In the genomic region with DNA sequence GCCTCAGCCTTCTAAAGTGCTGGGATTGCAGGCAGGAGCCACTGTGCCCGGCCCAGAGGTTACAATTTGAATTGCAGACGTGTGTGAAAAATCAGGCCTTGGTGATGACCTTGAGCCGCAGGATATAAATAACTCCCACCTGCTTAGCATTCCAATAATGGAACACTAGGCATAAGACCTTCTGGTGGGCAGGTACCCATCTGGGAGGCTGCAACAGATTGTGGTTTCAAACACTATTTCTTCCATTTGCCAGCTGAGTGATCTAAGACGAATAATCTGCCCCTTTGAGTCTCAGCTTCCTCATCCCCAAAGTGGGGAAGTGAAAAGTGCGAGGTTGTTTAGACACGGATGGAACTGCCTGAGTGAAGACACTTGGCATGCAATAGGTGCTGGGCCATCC, we compare ENCODE assay signal across 1 cellular context.
A peak's percentile ranks its signal among the peaks of the same experiment; 100 is the strongest.
TF ChIP-seq lines count a peak whose summit lies in the region.

No MANE protein-coding gene starts in this region.

TF ChIP-seq in GM12878, 131 proteins besides CTCF, POLR2A, EP300 and RAD21 (continued from another document and continues in another):
- TF ChIP-seq, protein P1, sequence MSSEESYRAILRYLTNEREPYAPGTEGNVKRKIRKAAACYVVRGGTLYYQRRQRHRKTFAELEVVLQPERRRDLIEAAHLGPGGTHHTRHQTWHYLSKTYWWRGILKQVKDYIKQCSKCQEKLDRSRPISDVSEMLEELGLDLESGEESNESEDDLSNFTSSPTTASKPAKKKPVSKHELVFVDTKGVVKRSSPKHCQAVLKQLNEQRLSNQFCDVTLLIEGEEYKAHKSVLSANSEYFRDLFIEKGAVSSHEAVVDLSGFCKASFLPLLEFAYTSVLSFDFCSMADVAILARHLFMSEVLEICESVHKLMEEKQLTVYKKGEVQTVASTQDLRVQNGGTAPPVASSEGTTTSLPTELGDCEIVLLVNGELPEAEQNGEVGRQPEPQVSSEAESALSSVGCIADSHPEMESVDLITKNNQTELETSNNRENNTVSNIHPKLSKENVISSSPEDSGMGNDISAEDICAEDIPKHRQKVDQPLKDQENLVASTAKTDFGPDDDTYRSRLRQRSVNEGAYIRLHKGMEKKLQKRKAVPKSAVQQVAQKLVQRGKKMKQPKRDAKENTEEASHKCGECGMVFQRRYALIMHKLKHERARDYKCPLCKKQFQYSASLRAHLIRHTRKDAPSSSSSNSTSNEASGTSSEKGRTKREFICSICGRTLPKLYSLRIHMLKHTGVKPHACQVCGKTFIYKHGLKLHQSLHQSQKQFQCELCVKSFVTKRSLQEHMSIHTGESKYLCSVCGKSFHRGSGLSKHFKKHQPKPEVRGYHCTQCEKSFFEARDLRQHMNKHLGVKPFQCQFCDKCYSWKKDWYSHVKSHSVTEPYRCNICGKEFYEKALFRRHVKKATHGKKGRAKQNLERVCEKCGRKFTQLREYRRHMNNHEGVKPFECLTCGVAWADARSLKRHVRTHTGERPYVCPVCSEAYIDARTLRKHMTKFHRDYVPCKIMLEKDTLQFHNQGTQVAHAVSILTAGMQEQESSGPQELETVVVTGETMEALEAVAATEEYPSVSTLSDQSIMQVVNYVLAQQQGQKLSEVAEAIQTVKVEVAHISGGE (CRISPR knock-in tag; IDR thresholded peaks at IDR 0.05): no peak
- TF ChIP-seq ESRRA (IDR thresholded peaks at IDR 0.05; ENCODE audit: low read length) (no peak), ATF7 (IDR thresholded peaks at IDR 0.05; ENCODE audit: low read depth) (no peak), EED (IDR thresholded peaks at IDR 0.05; ENCODE audit: low read depth) (peak; percentile 91), ZSCAN29 (IDR thresholded peaks at IDR 0.05) (peak; percentile 64; the same call in 1 of the 2 replicates), DPF2 (IDR thresholded peaks at IDR 0.05) (peak; percentile 86), BHLHE40 (IDR thresholded peaks at IDR 0.05; ENCODE audit: borderline replicate concordance in 1 of 2, low read depth in 2 of 2, low read length in 1 of 2) (peak in 1 of 2 experiments; percentile 11; a peak in 1 of 4 replicates), FOS (IDR thresholded peaks at IDR 0.05; ENCODE audit: borderline replicate concordance, extremely low read depth, insufficient read length) (no peak), GATAD2B (conservative IDR thresholded peaks at IDR 0.05; ENCODE audit: low read depth) (peak; percentile 65; the same call in 1 of the 2 replicates), SREBF2 (IDR thresholded peaks at IDR 0.05; ENCODE audit: low read length) (no peak), SP1 (IDR thresholded peaks at IDR 0.05; ENCODE audit: low read depth, low read length) (no peak), TARDBP (IDR thresholded peaks at IDR 0.05; ENCODE audit: borderline replicate concordance) (0 out of 2 replicates have a peak, but pooled peaks have one; percentile 22), LARP7 (IDR thresholded peaks at IDR 0.05) (0 out of 2 replicates have a peak, but pooled peaks have one; percentile 55), RUNX3 (IDR thresholded peaks at IDR 0.05; ENCODE audit: low read length) (peak; percentile 84), TBL1XR1 (IDR thresholded peaks at IDR 0.05; ENCODE audit: low read depth, low read length) (peak; percentile 52; the same call in 1 of the 2 replicates), SPI1 (IDR thresholded peaks at IDR 0.05; ENCODE audit: borderline replicate concordance, insufficient read depth, low read depth, low read length) (peak; percentile 94), IKZF1 (conservative IDR thresholded peaks at IDR 0.05) (peak; percentile 94), CHD4 (IDR thresholded peaks at IDR 0.05) (no peak), BACH1 (IDR thresholded peaks at IDR 0.05; ENCODE audit: borderline replicate concordance) (no peak), PAX8 (IDR thresholded peaks at IDR 0.05) (no peak), STAT3 (IDR thresholded peaks at IDR 0.05; ENCODE audit: low read depth, low read length) (no peak), NFIC (IDR thresholded peaks at IDR 0.05; ENCODE audit: low read depth, low read length) (peak; percentile 52; the same call in 1 of the 2 replicates), IRF4 (IDR thresholded peaks at IDR 0.05; ENCODE audit: low read depth, low read length) (peak; percentile 64; the same call in 1 of the 2 replicates), SUZ12 (IDR thresholded peaks at IDR 0.05; ENCODE audit: unreplicated experiment) (no peak), SRF (IDR thresholded peaks at IDR 0.05; ENCODE audit: low read depth in 2 of 2, low read length in 2 of 2) (no peak), RCOR1 (conservative IDR thresholded peaks at IDR 0.05; ENCODE audit: low read depth, low read length) (no peak), MTA2 (IDR thresholded peaks at IDR 0.05; ENCODE audit: low read depth) (peak; percentile 63; the same call in 1 of the 2 replicates), ZNF217 (IDR thresholded peaks at IDR 0.05) (0 out of 2 replicates have a peak, but pooled peaks have one; percentile 59), PAX5 (IDR thresholded peaks at IDR 0.05; ENCODE audit: borderline replicate concordance, low read depth, low read length) (0 out of 2 replicates have a peak, but pooled peaks have one; percentile 24), ZNF384 (IDR thresholded peaks at IDR 0.05; ENCODE audit: borderline replicate concordance, low read depth, low read length) (no peak), NR2F1 (conservative IDR thresholded peaks at IDR 0.05) (peak; percentile 62), YY1 (IDR thresholded peaks at IDR 0.05; ENCODE audit: low read depth, low read length) (0 out of 2 replicates have a peak, but pooled peaks have one; percentile 30), POU2F2 (IDR thresholded peaks at IDR 0.05; ENCODE audit: borderline replicate concordance, low read depth, low read length) (peak; percentile 59; the same call in 1 of the 3 replicates), BCL11A (IDR thresholded peaks at IDR 0.05; ENCODE audit: low read depth, low read length) (peak; percentile 65; the same call in 1 of the 2 replicates)
- TF ChIP-seq, protein P2, sequence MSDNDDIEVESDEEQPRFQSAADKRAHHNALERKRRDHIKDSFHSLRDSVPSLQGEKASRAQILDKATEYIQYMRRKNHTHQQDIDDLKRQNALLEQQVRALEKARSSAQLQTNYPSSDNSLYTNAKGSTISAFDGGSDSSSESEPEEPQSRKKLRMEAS (IDR thresholded peaks at IDR 0.05; ENCODE audit: low read depth, low read length): no peak
- TF ChIP-seq, protein P3, sequence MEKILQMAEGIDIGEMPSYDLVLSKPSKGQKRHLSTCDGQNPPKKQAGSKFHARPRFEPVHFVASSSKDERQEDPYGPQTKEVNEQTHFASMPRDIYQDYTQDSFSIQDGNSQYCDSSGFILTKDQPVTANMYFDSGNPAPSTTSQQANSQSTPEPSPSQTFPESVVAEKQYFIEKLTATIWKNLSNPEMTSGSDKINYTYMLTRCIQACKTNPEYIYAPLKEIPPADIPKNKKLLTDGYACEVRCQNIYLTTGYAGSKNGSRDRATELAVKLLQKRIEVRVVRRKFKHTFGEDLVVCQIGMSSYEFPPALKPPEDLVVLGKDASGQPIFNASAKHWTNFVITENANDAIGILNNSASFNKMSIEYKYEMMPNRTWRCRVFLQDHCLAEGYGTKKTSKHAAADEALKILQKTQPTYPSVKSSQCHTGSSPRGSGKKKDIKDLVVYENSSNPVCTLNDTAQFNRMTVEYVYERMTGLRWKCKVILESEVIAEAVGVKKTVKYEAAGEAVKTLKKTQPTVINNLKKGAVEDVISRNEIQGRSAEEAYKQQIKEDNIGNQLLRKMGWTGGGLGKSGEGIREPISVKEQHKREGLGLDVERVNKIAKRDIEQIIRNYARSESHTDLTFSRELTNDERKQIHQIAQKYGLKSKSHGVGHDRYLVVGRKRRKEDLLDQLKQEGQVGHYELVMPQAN (conservative IDR thresholded peaks at IDR 0.05): 0 out of 2 replicates have a peak, but pooled peaks have one; percentile 14
- TF ChIP-seq, protein P4, sequence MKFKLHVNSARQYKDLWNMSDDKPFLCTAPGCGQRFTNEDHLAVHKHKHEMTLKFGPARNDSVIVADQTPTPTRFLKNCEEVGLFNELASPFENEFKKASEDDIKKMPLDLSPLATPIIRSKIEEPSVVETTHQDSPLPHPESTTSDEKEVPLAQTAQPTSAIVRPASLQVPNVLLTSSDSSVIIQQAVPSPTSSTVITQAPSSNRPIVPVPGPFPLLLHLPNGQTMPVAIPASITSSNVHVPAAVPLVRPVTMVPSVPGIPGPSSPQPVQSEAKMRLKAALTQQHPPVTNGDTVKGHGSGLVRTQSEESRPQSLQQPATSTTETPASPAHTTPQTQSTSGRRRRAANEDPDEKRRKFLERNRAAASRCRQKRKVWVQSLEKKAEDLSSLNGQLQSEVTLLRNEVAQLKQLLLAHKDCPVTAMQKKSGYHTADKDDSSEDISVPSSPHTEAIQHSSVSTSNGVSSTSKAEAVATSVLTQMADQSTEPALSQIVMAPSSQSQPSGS (IDR thresholded peaks at IDR 0.05; ENCODE audit: low read length): 0 out of 2 replicates have a peak, but pooled peaks have one; percentile 24
- TF ChIP-seq, protein P5, sequence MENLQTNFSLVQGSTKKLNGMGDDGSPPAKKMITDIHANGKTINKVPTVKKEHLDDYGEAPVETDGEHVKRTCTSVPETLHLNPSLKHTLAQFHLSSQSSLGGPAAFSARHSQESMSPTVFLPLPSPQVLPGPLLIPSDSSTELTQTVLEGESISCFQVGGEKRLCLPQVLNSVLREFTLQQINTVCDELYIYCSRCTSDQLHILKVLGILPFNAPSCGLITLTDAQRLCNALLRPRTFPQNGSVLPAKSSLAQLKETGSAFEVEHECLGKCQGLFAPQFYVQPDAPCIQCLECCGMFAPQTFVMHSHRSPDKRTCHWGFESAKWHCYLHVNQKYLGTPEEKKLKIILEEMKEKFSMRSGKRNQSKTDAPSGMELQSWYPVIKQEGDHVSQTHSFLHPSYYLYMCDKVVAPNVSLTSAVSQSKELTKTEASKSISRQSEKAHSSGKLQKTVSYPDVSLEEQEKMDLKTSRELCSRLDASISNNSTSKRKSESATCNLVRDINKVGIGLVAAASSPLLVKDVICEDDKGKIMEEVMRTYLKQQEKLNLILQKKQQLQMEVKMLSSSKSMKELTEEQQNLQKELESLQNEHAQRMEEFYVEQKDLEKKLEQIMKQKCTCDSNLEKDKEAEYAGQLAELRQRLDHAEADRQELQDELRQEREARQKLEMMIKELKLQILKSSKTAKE (IDR thresholded peaks at IDR 0.05; ENCODE audit: low read depth, poor library complexity, severe bottlenecking): no peak
- TF ChIP-seq, protein P6, sequence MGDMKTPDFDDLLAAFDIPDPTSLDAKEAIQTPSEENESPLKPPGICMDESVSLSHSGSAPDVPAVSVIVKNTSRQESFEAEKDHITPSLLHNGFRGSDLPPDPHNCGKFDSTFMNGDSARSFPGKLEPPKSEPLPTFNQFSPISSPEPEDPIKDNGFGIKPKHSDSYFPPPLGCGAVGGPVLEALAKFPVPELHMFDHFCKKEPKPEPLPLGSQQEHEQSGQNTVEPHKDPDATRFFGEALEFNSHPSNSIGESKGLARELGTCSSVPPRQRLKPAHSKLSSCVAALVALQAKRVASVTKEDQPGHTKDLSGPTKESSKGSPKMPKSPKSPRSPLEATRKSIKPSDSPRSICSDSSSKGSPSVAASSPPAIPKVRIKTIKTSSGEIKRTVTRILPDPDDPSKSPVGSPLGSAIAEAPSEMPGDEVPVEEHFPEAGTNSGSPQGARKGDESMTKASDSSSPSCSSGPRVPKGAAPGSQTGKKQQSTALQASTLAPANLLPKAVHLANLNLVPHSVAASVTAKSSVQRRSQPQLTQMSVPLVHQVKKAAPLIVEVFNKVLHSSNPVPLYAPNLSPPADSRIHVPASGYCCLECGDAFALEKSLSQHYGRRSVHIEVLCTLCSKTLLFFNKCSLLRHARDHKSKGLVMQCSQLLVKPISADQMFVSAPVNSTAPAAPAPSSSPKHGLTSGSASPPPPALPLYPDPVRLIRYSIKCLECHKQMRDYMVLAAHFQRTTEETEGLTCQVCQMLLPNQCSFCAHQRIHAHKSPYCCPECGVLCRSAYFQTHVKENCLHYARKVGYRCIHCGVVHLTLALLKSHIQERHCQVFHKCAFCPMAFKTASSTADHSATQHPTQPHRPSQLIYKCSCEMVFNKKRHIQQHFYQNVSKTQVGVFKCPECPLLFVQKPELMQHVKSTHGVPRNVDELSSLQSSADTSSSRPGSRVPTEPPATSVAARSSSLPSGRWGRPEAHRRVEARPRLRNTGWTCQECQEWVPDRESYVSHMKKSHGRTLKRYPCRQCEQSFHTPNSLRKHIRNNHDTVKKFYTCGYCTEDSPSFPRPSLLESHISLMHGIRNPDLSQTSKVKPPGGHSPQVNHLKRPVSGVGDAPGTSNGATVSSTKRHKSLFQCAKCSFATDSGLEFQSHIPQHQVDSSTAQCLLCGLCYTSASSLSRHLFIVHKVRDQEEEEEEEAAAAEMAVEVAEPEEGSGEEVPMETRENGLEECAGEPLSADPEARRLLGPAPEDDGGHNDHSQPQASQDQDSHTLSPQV (IDR thresholded peaks at IDR 0.05): 0 out of 2 replicates have a peak, but pooled peaks have one; percentile 67
- TF ChIP-seq, protein P7, sequence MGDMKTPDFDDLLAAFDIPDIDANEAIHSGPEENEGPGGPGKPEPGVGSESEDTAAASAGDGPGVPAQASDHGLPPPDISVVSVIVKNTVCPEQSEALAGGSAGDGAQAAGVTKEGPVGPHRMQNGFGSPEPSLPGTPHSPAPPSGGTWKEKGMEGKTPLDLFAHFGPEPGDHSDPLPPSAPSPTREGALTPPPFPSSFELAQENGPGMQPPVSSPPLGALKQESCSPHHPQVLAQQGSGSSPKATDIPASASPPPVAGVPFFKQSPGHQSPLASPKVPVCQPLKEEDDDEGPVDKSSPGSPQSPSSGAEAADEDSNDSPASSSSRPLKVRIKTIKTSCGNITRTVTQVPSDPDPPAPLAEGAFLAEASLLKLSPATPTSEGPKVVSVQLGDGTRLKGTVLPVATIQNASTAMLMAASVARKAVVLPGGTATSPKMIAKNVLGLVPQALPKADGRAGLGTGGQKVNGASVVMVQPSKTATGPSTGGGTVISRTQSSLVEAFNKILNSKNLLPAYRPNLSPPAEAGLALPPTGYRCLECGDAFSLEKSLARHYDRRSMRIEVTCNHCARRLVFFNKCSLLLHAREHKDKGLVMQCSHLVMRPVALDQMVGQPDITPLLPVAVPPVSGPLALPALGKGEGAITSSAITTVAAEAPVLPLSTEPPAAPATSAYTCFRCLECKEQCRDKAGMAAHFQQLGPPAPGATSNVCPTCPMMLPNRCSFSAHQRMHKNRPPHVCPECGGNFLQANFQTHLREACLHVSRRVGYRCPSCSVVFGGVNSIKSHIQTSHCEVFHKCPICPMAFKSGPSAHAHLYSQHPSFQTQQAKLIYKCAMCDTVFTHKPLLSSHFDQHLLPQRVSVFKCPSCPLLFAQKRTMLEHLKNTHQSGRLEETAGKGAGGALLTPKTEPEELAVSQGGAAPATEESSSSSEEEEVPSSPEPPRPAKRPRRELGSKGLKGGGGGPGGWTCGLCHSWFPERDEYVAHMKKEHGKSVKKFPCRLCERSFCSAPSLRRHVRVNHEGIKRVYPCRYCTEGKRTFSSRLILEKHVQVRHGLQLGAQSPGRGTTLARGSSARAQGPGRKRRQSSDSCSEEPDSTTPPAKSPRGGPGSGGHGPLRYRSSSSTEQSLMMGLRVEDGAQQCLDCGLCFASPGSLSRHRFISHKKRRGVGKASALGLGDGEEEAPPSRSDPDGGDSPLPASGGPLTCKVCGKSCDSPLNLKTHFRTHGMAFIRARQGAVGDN (IDR thresholded peaks at IDR 0.05): peak; percentile 64; the same call in 1 of the 2 replicates
